ENCODE assay signal across 18 cellular contexts in genomic region chr10:25747038-25747437, GRCh38.
DNase-seq lines count a peak whose midpoint lies in the region; FAIRE-seq and TF ChIP-seq lines count a peak whose summit lies in the region.
"Had no signal": no experiment of that assay in that cellular context is flagged by ENCODE, and none has a peak within 500 bp of the region (broad histone marks: within the 10 kb centered on the region; RNA-seq: fewer than 3 reads in every experiment).

No MANE protein-coding gene starts in this region.

- no peaks in the 10 kb centered on the region for H3K36me3 ChIP-seq in astrocyte (ENCODE audit: insufficient read depth, low read length)
- H3K36me3 ChIP-seq in thyroid gland: no peaks in the 10 kb centered on the region

- no peaks in the 10 kb centered on the region for H3K79me2 ChIP-seq in astrocyte (ENCODE audit: insufficient read depth, low read length)

- no peaks in the 10 kb centered on the region for H4K20me1 ChIP-seq in astrocyte (ENCODE audit: insufficient read depth, low read length)

- H3K27me3 Mint-ChIP-seq in astrocyte (ENCODE audit: low read depth, unreplicated experiment): no peaks in the 10 kb centered on the region

- no peak overlapping the region for H3K4me3 Mint-ChIP-seq in astrocyte (ENCODE audit: unreplicated experiment)

- H3K27ac Mint-ChIP-seq in astrocyte (ENCODE audit: unreplicated experiment): no peak overlapping the region

- intact Hi-C loops in thyroid gland (cut with DNase I): no loop called here

- no peaks in the 10 kb centered on the region for H3K27me3 ChIP-seq in astrocyte (ENCODE audit: insufficient read depth, low read length)
- no peaks in the 10 kb centered on the region for H3K27me3 ChIP-seq in thyroid gland

- H3K4me3 ChIP-seq in astrocyte (ENCODE audit: insufficient read depth, low read depth, low read length) (no peak overlapping the region), thyroid gland (replicated peaks in 1 of 3) (no peak overlapping the region)
- H3K4me3 ChIP-seq: A549 had no signal

- H3K4me1 ChIP-seq in astrocyte (ENCODE audit: insufficient read depth, low read length) (peaks cover 8% of the 10 kb centered on the region), thyroid gland (no peaks in the 10 kb centered on the region)

- TF ChIP-seq CTCF in astrocyte (IDR thresholded peaks at IDR 0.05; ENCODE audit: insufficient read depth, low read depth, low read length) (no peak), thyroid gland (IDR thresholded peaks at IDR 0.05) (no peak)

- H3K9ac ChIP-seq in astrocyte (ENCODE audit: low read length): no peak overlapping the region

- no peaks in the 10 kb centered on the region for H3K36me3 Mint-ChIP-seq in astrocyte (ENCODE audit: low read depth, unreplicated experiment)

- no peaks in the 10 kb centered on the region for H3K9me3 Mint-ChIP-seq in astrocyte (ENCODE audit: unreplicated experiment)

- 37 to 40% methylated on average over 2 of the region's 2 CpGs for WGBS in thyroid gland, 2 donors

- TF ChIP-seq POLR2A in thyroid gland (IDR thresholded peaks at IDR 0.05): no peak

- H3K27ac ChIP-seq in astrocyte (ENCODE audit: low read depth, low read length) (peak overlapping the region; percentile 44), thyroid gland (no peak overlapping the region)
- H3K27ac ChIP-seq: A549 had no signal

- peak overlapping the region; percentile 61 for H3K4me2 ChIP-seq in astrocyte (ENCODE audit: low read length)
- H3K4me2 ChIP-seq: A549 had no signal

- peaks cover 3% of the 10 kb centered on the region for H3K4me1 Mint-ChIP-seq in astrocyte (ENCODE audit: low read depth, unreplicated experiment)

- FAIRE-seq in astrocyte (lab: Jason Lieb, UNC): no peak
- FAIRE-seq: A549, G401.6, GM12891, GM19239 had no signal

- no peak overlapping the region for H2AFZ ChIP-seq in astrocyte (ENCODE audit: low read depth, low read length)

- DNase-seq in A172 (ENCODE audit: low spot score) (peak; percentile 14), HS-5 (ENCODE audit: low read depth) (peak; percentile 19), astrocyte (ENCODE audit: low read depth) (peak; percentile 52), kidney tubule cell (ENCODE audit: low spot score) (peak; percentile 90), NCI-H526 (lab: John Stamatoyannopoulos, UW) (no peak), germinal center (ENCODE audit: low spot score) (no peak), thyroid gland (no peak), activated gamma-delta T cell (lab: John Stamatoyannopoulos, UW) (no peak)
- DNase-seq: AML-193, DMS79, KG1, NCI-H1105, NCI-H187 treated with DMSO at 0.1 percent for 48 hours, NCI-H510A treated with DMSO at 0.1 percent for 48 hours had no signal

- no peaks in the 10 kb centered on the region for H3K9me3 ChIP-seq in astrocyte (ENCODE audit: insufficient read depth, low read depth, low read length)
- no peaks in the 10 kb centered on the region for H3K9me3 ChIP-seq in thyroid gland
- H3K9me3 ChIP-seq: A549 had no signal

Comparison
In these comparisons a context has a peak if more than half of its experiments do, and no peak if none do; other contexts are left out.
1. DNase-seq: peak in A172 (single experiment), HS-5 (single experiment), astrocyte (single experiment) and kidney tubule cell (single experiment); none in NCI-H526 (0 of 2), germinal center (single experiment), thyroid gland (0 of 2) and activated gamma-delta T cell (single experiment).